In the genomic region with DNA sequence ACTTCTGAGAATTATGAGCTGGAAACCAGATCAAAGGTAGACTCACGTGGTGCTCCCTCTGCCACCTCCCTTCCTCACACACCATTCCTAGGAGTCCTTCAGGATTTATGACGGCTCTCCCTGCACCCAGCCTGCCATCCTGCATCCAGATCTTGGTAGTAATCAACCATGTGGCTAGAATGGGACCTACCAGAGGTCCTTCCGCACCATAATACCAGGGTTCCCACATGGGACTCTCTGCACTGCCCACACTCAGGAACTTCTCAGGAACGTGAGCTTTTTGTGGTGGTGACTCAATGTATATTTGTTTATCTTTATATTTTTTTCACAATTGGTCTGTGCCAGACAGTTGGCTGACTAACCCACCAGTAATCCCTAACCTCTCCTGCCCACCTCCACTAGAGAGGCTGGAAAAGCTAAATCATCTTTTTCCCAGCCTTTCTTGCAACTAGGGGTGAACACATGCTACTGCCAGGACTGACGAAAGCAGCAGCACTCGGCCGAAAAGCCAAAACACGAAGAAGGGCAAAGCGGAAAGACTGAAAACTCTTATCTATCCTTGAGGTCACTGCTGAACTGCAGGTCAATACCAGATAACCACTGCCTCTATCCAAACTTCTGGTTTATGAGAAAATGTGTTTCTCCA, we compare ENCODE assay signal across 10 cellular contexts.
DNase-seq lines count a peak whose midpoint lies in the region; ATAC-seq and TF ChIP-seq lines count a peak whose summit lies in the region.
"Had no signal": no experiment of that assay in that cellular context is flagged by ENCODE, and none has a peak within 500 bp of the region (broad histone marks: within the 10 kb centered on the region; RNA-seq: fewer than 3 reads in every experiment).

No MANE protein-coding gene starts in this region.

- H3K4me1 Mint-ChIP-seq in activated CD8-positive, alpha-beta T cell treated with anti-CD3 and anti-CD28 coated beads for 36 hours (ENCODE audit: low read depth): peaks cover 59% of the 10 kb centered on the region
- peaks cover 49% of the 10 kb centered on the region for H3K4me1 Mint-ChIP-seq in activated CD8-positive, alpha-beta T cell treated with anti-CD3 and anti-CD28 coated beads, Interleukin-2, amount 10 ng/mL, durations not matched to agents 7 days and 5 days (ENCODE audit: low read depth)
- H3K4me1 Mint-ChIP-seq in endodermal cell: no peaks in the 10 kb centered on the region

- H3K27ac Mint-ChIP-seq in activated CD8-positive, alpha-beta T cell treated with anti-CD3 and anti-CD28 coated beads for 36 hours: peak overlapping the region; percentile 82
- no peak overlapping the region for H3K27ac Mint-ChIP-seq in activated CD8-positive, alpha-beta T cell treated with anti-CD3 and anti-CD28 coated beads, Interleukin-2, amount 10 ng/mL, durations not matched to agents 7 days and 5 days
- H3K27ac Mint-ChIP-seq in endodermal cell: no peak overlapping the region
- H3K27ac Mint-ChIP-seq: CD4-positive, alpha-beta T cell had no signal

- no peak overlapping the region for H3K4me3 Mint-ChIP-seq in activated CD8-positive, alpha-beta T cell treated with anti-CD3 and anti-CD28 coated beads for 36 hours
- H3K4me3 Mint-ChIP-seq in activated CD8-positive, alpha-beta T cell treated with anti-CD3 and anti-CD28 coated beads, Interleukin-2, amount 10 ng/mL, durations not matched to agents 7 days and 5 days: no peak overlapping the region
- no peak overlapping the region for H3K4me3 Mint-ChIP-seq in endodermal cell
- H3K4me3 Mint-ChIP-seq: CD4-positive, alpha-beta T cell had no signal

- H3K9me3 ChIP-seq in endodermal cell (ENCODE audit: control insufficient read depth, low read length): no peaks in the 10 kb centered on the region

- CTCF ChIA-PET in activated CD8-positive, alpha-beta T cell treated with anti-CD3 and anti-CD28 coated beads for 36 hours (lab: Charles Lee): interaction anchor here (0.9 to 4.0 kb wide), 6 partner anchors 22 to 209 kb away, joined by 3 to 21 read pairs (median 5); no protein-coding TSS in a partner anchor
- CTCF ChIA-PET in activated CD8-positive, alpha-beta T cell treated with anti-CD3 and anti-CD28 coated beads, Interleukin-2, amount 10 ng/mL, durations not matched to agents 7 days and 5 days (lab: Charles Lee): interaction anchor here (0.6 to 2.6 kb wide), 3 partner anchors 13 to 208 kb away, joined by 3 to 15 read pairs (median 3); no protein-coding TSS in a partner anchor

- no peak for ATAC-seq in activated CD8-positive, alpha-beta T cell treated with anti-CD3 and anti-CD28 coated beads for 36 hours
- no peak for ATAC-seq in activated CD8-positive, alpha-beta T cell treated with anti-CD3 and anti-CD28 coated beads, Interleukin-2, amount 10 ng/mL, durations not matched to agents 7 days and 5 days

- no peak overlapping the region for H3K9ac ChIP-seq in endodermal cell (ENCODE audit: extremely low read depth, low read length, poor library complexity, severe bottlenecking)

- POLR2A ChIA-PET in activated CD8-positive, alpha-beta T cell treated with anti-CD3 and anti-CD28 coated beads for 36 hours (lab: Charles Lee): interaction anchor here (1.0 to 3.3 kb wide), 5 partner anchors 12 to 111 kb away, joined by 3 to 20 read pairs (median 5); no protein-coding TSS in a partner anchor
- POLR2A ChIA-PET in activated CD8-positive, alpha-beta T cell treated with anti-CD3 and anti-CD28 coated beads, Interleukin-2, amount 10 ng/mL, durations not matched to agents 7 days and 5 days (lab: Charles Lee): interaction anchor here (0.6 kb wide), 1 partner anchor 225 kb away, joined by 3 read pairs; the partner anchor contains the start of gene UBR2

- intact Hi-C loops in activated CD8-positive, alpha-beta T cell treated with anti-CD3 and anti-CD28 coated beads for 36 hours (cut with micrococcal nuclease): no loop called here
- intact Hi-C loops in posterior cingulate gyrus (cut with DNase I): no loop called here

- TF ChIP-seq CTCF in activated CD8-positive, alpha-beta T cell treated with anti-CD3 and anti-CD28 coated beads for 36 hours (IDR thresholded peaks at IDR 0.05): no peak
- no peak for TF ChIP-seq CTCF in endodermal cell (conservative IDR thresholded peaks at IDR 0.05)

- H3K27me3 ChIP-seq in endodermal cell (ENCODE audit: control insufficient read depth, insufficient read depth, low read length, poor library complexity, severe bottlenecking): no peaks in the 10 kb centered on the region

- no peak overlapping the region for H3K4me3 ChIP-seq in endodermal cell (ENCODE audit: low read length)

- H3K9me3 Mint-ChIP-seq in activated CD8-positive, alpha-beta T cell treated with anti-CD3 and anti-CD28 coated beads for 36 hours: no peaks in the 10 kb centered on the region
- no peaks in the 10 kb centered on the region for H3K9me3 Mint-ChIP-seq in activated CD8-positive, alpha-beta T cell treated with anti-CD3 and anti-CD28 coated beads, Interleukin-2, amount 10 ng/mL, durations not matched to agents 7 days and 5 days (ENCODE audit: insufficient read depth)
- no peaks in the 10 kb centered on the region for H3K9me3 Mint-ChIP-seq in endodermal cell
- H3K9me3 Mint-ChIP-seq: CD4-positive, alpha-beta T cell had no signal

- H3K27me3 Mint-ChIP-seq in activated CD8-positive, alpha-beta T cell treated with anti-CD3 and anti-CD28 coated beads for 36 hours: no peaks in the 10 kb centered on the region
- no peaks in the 10 kb centered on the region for H3K27me3 Mint-ChIP-seq in activated CD8-positive, alpha-beta T cell treated with anti-CD3 and anti-CD28 coated beads, Interleukin-2, amount 10 ng/mL, durations not matched to agents 7 days and 5 days (ENCODE audit: low read depth)
- no peaks in the 10 kb centered on the region for H3K27me3 Mint-ChIP-seq in endodermal cell (ENCODE audit: insufficient read depth)
- H3K27me3 Mint-ChIP-seq: CD4-positive, alpha-beta T cell had no signal

- peaks cover 11% of the 10 kb centered on the region for H3K36me3 Mint-ChIP-seq in activated CD8-positive, alpha-beta T cell treated with anti-CD3 and anti-CD28 coated beads for 36 hours (ENCODE audit: low read depth)
- H3K36me3 Mint-ChIP-seq in activated CD8-positive, alpha-beta T cell treated with anti-CD3 and anti-CD28 coated beads, Interleukin-2, amount 10 ng/mL, durations not matched to agents 7 days and 5 days (ENCODE audit: low read depth): peaks cover 23% of the 10 kb centered on the region
- no peaks in the 10 kb centered on the region for H3K36me3 Mint-ChIP-seq in endodermal cell (ENCODE audit: low read depth)

- 95 to 96% methylated on average over 8 of the region's 9 CpGs for WGBS in endodermal cell (ENCODE audit: insufficient coverage in 1 of 2, insufficient read length in 1 of 2), 2 experiments

- H3K36me3 ChIP-seq in endodermal cell (ENCODE audit: control insufficient read depth, insufficient read depth, low read length): no peaks in the 10 kb centered on the region

- DNase-seq in activated CD8-positive, alpha-beta T cell treated with anti-CD3 and anti-CD28 coated beads for 36 hours: no peak
- no peak for DNase-seq in activated CD8-positive, alpha-beta T cell treated with anti-CD3 and anti-CD28 coated beads, Interleukin-2, amount 10 ng/mL, durations not matched to agents 7 days and 5 days
- DNase-seq in RPMI7951 (ENCODE audit: low read depth) (peak; percentile 99), endodermal cell (peak; percentile 21), smooth muscle cell of the brain vasculature (ENCODE audit: low read depth, low spot score) (peak; percentile 76), posterior cingulate gyrus (no peak), superior temporal gyrus (ENCODE audit: extremely low spot score) (no peak), SIG-M5 treated with dmso at 0.1 percent for 504 hours (lab: John Stamatoyannopoulos, UW; ENCODE audit: unreplicated experiment) (no peak)
- DNase-seq: CD4-positive, alpha-beta T cell had no signal

- no peak overlapping the region for H3K27ac ChIP-seq in endodermal cell (ENCODE audit: low read depth, low read length)
- H3K27ac ChIP-seq: VCaP had no signal

- no peaks in the 10 kb centered on the region for H3K4me1 ChIP-seq in endodermal cell (ENCODE audit: control insufficient read depth, insufficient read depth, low read length)

Comparison
In these comparisons a context has a peak if more than half of its experiments do, and no peak if none do; other contexts are left out.
1. DNase-seq: peak in RPMI7951 (single experiment), endodermal cell (single experiment) and smooth muscle cell of the brain vasculature (single experiment); none in activated CD8-positive, alpha-beta T cell treated with anti-CD3 and anti-CD28 coated beads for 36 hours (single experiment), activated CD8-positive, alpha-beta T cell treated with anti-CD3 and anti-CD28 coated beads, Interleukin-2, amount 10 ng/mL, durations not matched to agents 7 days and 5 days (single experiment), posterior cingulate gyrus (0 of 10), superior temporal gyrus (single experiment) and SIG-M5 treated with dmso at 0.1 percent for 504 hours (single experiment).